8 cellular contexts compared by ENCODE assay signal in genomic region chrX:103585421-103586313, GRCh38. TPM values are rescaled to one million over a fixed set of nuclear protein-coding genes. Genes with fewer than 3 reads are reported as not detected.
DNase-seq lines count a peak whose midpoint lies in the region; ATAC-seq and TF ChIP-seq lines count a peak whose summit lies in the region.

Gene TCEAL4, plus strand, starts transcription at chrX:103585515. Its CDS starts 1,161 bp downstream, at chrX:103586676.

- H3K36me3 ChIP-seq in KMS-11 (ENCODE audit: insufficient read depth): no peaks in the 10 kb centered on the region
- H3K36me3 ChIP-seq in skeletal muscle tissue (ENCODE audit: control insufficient read depth in 3 of 3, insufficient read depth in 3 of 3, low read length in 3 of 3): peaks cover 0 to 2% (median 0%) of the 10 kb centered on the region in 3 donors

- no peaks in the 10 kb centered on the region for H4K20me1 ChIP-seq in KMS-11 (ENCODE audit: insufficient read depth)

- peaks cover 24% of the 10 kb centered on the region for H3K27me3 Mint-ChIP-seq in T-helper 1 cell treated with Interleukin-12 subunit alpha and Interleukin-12 subunit beta and Interleukin-4 antibody, amounts not matched to agents 30 μg/mL and 1 μg/mL, for 36 hours (ENCODE audit: low read depth)
- H3K27me3 Mint-ChIP-seq in central memory CD8-positive, alpha-beta T cell: no peaks in the 10 kb centered on the region

- peak within 1 kb of the TSS; percentile 46; the same call in 1 of the 2 replicates for H3K9ac ChIP-seq in KMS-11
- H3K9ac ChIP-seq in skeletal muscle tissue (ENCODE audit: low read depth in 1 of 3, low read length in 3 of 3): peak within 1 kb of the TSS; percentile 73 to 92 (median 81)

- ATAC-seq in GM21528 (IDR thresholded peaks at IDR 0.05; ENCODE audit: low FRiP score, unreplicated experiment) (peak; percentile 81), GM21717 (IDR thresholded peaks at IDR 0.05; ENCODE audit: unreplicated experiment) (no peak)
- ATAC-seq in central memory CD8-positive, alpha-beta T cell (replicated peaks; ENCODE audit: extremely low read depth, poor library complexity, severe bottlenecking): peak; percentile 64

- DNase-seq in Daoy (ENCODE audit: low read depth) (peak; percentile 48), islet precursor cell (peak; percentile 78)
- no peak for DNase-seq in central memory CD8-positive, alpha-beta T cell (ENCODE audit: low spot score in 2 of 2)

- H3K9me3 ChIP-seq in skeletal muscle tissue (ENCODE audit: control insufficient read depth in 3 of 3, low read length in 3 of 3): peaks cover 0 to 2% (median 0%) of the 10 kb centered on the region in 3 donors

- H3K4me1 ChIP-seq in KMS-11 (ENCODE audit: low read depth, poor library complexity, severe bottlenecking): no peaks in the 10 kb centered on the region
- peaks cover 0 to 5% (median 0%) of the 10 kb centered on the region in 3 donors for H3K4me1 ChIP-seq in skeletal muscle tissue (ENCODE audit: control insufficient read depth in 3 of 3, insufficient read depth in 3 of 3, low read length in 3 of 3)

- H3K79me2 ChIP-seq in KMS-11 (ENCODE audit: insufficient read depth, low read depth): no peaks in the 10 kb centered on the region

- peak within 1 kb of the TSS; percentile 71 for H2AFZ ChIP-seq in KMS-11 (ENCODE audit: low read depth)

- H3K27me3 ChIP-seq in KMS-11 (ENCODE audit: insufficient read depth, low read depth) (no peaks in the 10 kb centered on the region), skeletal muscle tissue (ENCODE audit: control insufficient read depth in 3 of 3, insufficient read depth in 3 of 3, low read length in 3 of 3) (no peaks in the 10 kb centered on the region)

- H3K27ac Mint-ChIP-seq in T-helper 1 cell treated with Interleukin-12 subunit alpha and Interleukin-12 subunit beta and Interleukin-4 antibody, amounts not matched to agents 30 μg/mL and 1 μg/mL, for 36 hours: no peak within 1 kb of the TSS
- peak within 1 kb of the TSS; percentile 59 for H3K27ac Mint-ChIP-seq in central memory CD8-positive, alpha-beta T cell (ENCODE audit: low read depth)

- H3K36me3 Mint-ChIP-seq in T-helper 1 cell treated with Interleukin-12 subunit alpha and Interleukin-12 subunit beta and Interleukin-4 antibody, amounts not matched to agents 30 μg/mL and 1 μg/mL, for 36 hours (ENCODE audit: low read depth): no peaks in the 10 kb centered on the region
- H3K36me3 Mint-ChIP-seq in central memory CD8-positive, alpha-beta T cell (ENCODE audit: insufficient read depth): peaks cover 2% of the 10 kb centered on the region

- H3K4me1 Mint-ChIP-seq in T-helper 1 cell treated with Interleukin-12 subunit alpha and Interleukin-12 subunit beta and Interleukin-4 antibody, amounts not matched to agents 30 μg/mL and 1 μg/mL, for 36 hours (ENCODE audit: low read depth): peaks cover 4% of the 10 kb centered on the region
- peaks cover 16% of the 10 kb centered on the region for H3K4me1 Mint-ChIP-seq in central memory CD8-positive, alpha-beta T cell

- H3K9me3 Mint-ChIP-seq in T-helper 1 cell treated with Interleukin-12 subunit alpha and Interleukin-12 subunit beta and Interleukin-4 antibody, amounts not matched to agents 30 μg/mL and 1 μg/mL, for 36 hours: no peaks in the 10 kb centered on the region
- no peaks in the 10 kb centered on the region for H3K9me3 Mint-ChIP-seq in central memory CD8-positive, alpha-beta T cell

- H3K27ac ChIP-seq in KMS-11: no peak within 1 kb of the TSS
- peak within 1 kb of the TSS; percentile 82 for H3K27ac ChIP-seq in skeletal muscle tissue (ENCODE audit: low read depth, low read length)

- no peak for TF ChIP-seq CTCF in KMS-11 (conservative IDR thresholded peaks at IDR 0.05; ENCODE audit: low read depth, low read length)

- peak within 1 kb of the TSS; percentile 72 for H3K4me3 Mint-ChIP-seq in T-helper 1 cell treated with Interleukin-12 subunit alpha and Interleukin-12 subunit beta and Interleukin-4 antibody, amounts not matched to agents 30 μg/mL and 1 μg/mL, for 36 hours
- peak within 1 kb of the TSS; percentile 87 for H3K4me3 Mint-ChIP-seq in central memory CD8-positive, alpha-beta T cell

- H3K4me3 ChIP-seq in KMS-11 (IDR thresholded peaks at IDR 0.05; ENCODE audit: insufficient read depth, low read depth, low read length) (no peak within 1 kb of the TSS), skeletal muscle tissue (ENCODE audit: low read length in 3 of 3) (peak within 1 kb of the TSS; percentile 81 to 86 (median 86))

- H3K4me2 ChIP-seq in KMS-11: peak within 1 kb of the TSS; percentile 88

RNA-seq across cellular contexts. Expression of gene TCEAL4, which starts in this region (rescaled TPM):
- total RNA-seq in Daoy (2014; rRNA removed; shearing (Covaris generic)): 33.3 and 35.2 TPM in 2 replicates
- total RNA-seq in skeletal muscle tissue: 15.1 TPM

Comparison
In these comparisons a context has a peak if more than half of its experiments do, and no peak if none do; other contexts are left out.
1. DNase-seq: peak in Daoy (single experiment) and islet precursor cell (single experiment); none in central memory CD8-positive, alpha-beta T cell (0 of 2).